Comparison of ENCODE assay signal across 9 cellular contexts in the genomic region with DNA sequence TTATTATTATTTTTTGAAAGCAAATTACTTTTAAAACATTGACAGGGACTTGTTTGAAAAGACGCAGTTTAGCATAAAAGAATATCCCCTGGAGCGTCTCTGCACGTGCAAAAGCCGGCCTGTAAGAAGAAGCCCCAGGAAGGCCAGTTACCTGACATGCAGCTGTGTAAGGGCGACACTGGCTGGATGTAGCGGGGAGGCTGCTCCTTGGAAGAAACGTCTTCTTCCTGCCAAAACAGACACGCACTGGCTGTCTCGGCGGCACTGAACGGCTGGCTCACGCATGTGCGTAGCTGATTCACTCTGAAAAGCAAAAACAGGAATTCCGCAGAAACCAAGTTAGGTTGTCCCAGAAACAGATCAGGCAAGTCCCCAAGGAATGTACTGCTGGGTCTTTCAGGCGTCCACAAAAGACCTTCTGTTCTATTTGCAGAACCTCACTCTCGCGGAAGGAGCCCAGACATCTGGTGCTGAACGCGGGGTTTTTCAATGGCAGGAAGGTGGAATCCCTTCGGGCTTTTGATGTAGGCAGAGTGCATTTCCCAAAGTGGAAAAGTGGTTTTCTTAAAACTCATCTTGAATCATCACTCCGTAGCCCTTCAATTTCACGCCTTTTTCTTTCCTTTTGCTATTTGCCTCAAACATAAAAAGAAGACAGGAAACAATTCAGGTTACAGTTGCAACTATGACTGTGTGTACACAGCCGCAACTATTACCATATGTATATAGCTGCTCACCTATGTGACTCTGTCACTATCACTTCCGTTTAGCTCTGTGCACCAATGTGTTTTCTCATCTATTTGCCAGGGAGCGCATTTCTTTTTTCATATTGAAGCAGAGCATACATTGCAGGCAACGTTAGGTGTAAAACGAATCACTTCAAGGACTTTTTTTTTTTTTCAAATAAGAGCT. TPM values are rescaled to one million over a fixed set of nuclear protein-coding genes. Genes with fewer than 3 reads are reported as not detected.
DNase-seq lines count a peak whose midpoint lies in the region; ATAC-seq, FAIRE-seq and TF ChIP-seq lines count a peak whose summit lies in the region.
"Had no signal": no experiment of that assay in that cellular context is flagged by ENCODE, and none has a peak within 500 bp of the region (broad histone marks: within the 10 kb centered on the region; RNA-seq: fewer than 3 reads in every experiment).

No MANE protein-coding gene starts in this region.

- CTCF ChIA-PET in H1 (lab: Charles Lee; ENCODE audit: partially characterized antibody): no interaction called here
- CTCF ChIA-PET in OCI-LY7 (lab: Charles Lee; ENCODE audit: unreplicated experiment): no interaction called here
- CTCF ChIA-PET in HEK293T (lab: Yijun Ruan, JAX): no interaction called here

- no peak overlapping the region for H4K5ac ChIP-seq in H1 (ENCODE audit: insufficient read length, low read depth, low read length)

- H3K9me3 ChIP-seq in H1 (ENCODE audit: insufficient read depth in 2 of 2, low read depth in 1 of 2, low read length in 1 of 2): peaks cover 0 to 3% of the 10 kb centered on the region in 2 experiments; a peak in 1 of 4 replicates
- no peaks in the 10 kb centered on the region for H3K9me3 ChIP-seq in OCI-LY7 (ENCODE audit: low read length)

- peak overlapping the region; percentile 53; the same call in 1 of the 2 replicates for H2AFZ ChIP-seq in H1 (ENCODE audit: low read length)
- H2AFZ ChIP-seq in OCI-LY7 (ENCODE audit: low read length): no peak overlapping the region

- WGBS in H1 (ENCODE audit: extremely low coverage in 1 of 2, insufficient coverage in 1 of 2, insufficient read length in 1 of 2, insufficient replicate concordance in 2 of 2, low coverage in 1 of 2, low lambda C conversion rate in 2 of 2, missing lambda C conversion rate in 1 of 2), 2 experiments: 83% methylated on average over 26 of the region's 27 CpGs; no CpG with 5 or more reads in 1 of the 2 experiments

- H3K4me1 ChIP-seq in H1 (replicated peaks in 1 of 4; ENCODE audit: control insufficient read depth in 3 of 4, insufficient read depth in 4 of 4, low read length in 3 of 4): peaks cover 0 to 4% (median 0%) of the 10 kb centered on the region in 4 experiments; a peak in 4 of 7 replicates
- no peaks in the 10 kb centered on the region for H3K4me1 ChIP-seq in OCI-LY7 (ENCODE audit: insufficient read depth, low read length, poor library complexity, severe bottlenecking)

- H3K36me3 ChIP-seq in H1 (ENCODE audit: control insufficient read depth in 2 of 4, insufficient read depth in 4 of 4, low read length in 3 of 4): no peaks in the 10 kb centered on the region
- H3K36me3 ChIP-seq in OCI-LY7 (ENCODE audit: insufficient read depth, low read length): no peaks in the 10 kb centered on the region

- no peak overlapping the region for H3K4me3 ChIP-seq in H1 (ENCODE audit: extremely low read depth in 1 of 4, insufficient read depth in 2 of 4, low read depth in 3 of 4, low read length in 4 of 4)
- H3K4me3 ChIP-seq in OCI-LY7 (ENCODE audit: low read depth, low read length, poor library complexity, severe bottlenecking): no peak overlapping the region

- H3K56ac ChIP-seq in H1 (replicated peaks; ENCODE audit: insufficient read length, low read depth, low read length): no peak overlapping the region

- no peaks in the 10 kb centered on the region for H3K79me2 ChIP-seq in H1 (ENCODE audit: control insufficient read depth in 1 of 2, insufficient read depth in 2 of 2, low read length in 2 of 2)
- no peaks in the 10 kb centered on the region for H3K79me2 ChIP-seq in OCI-LY7 (ENCODE audit: insufficient read depth, low read depth, low read length)

- H3K23me2 ChIP-seq in H1 (ENCODE audit: low read depth, low read length): no peaks in the 10 kb centered on the region

- no peak overlapping the region for H2BK15ac ChIP-seq in H1 (ENCODE audit: low read length)

- no peak overlapping the region for H3K9ac ChIP-seq in H1 (replicated peaks in 1 of 4; ENCODE audit: extremely low read depth in 1 of 4, low read depth in 3 of 4, low read length in 3 of 4)

- H3K14ac ChIP-seq in H1 (ENCODE audit: insufficient read length): no peak overlapping the region

- H4K91ac ChIP-seq in H1 (replicated peaks; ENCODE audit: insufficient read length, low read length): no peak overlapping the region

- ATAC-seq in SK-N-SH treated with all-trans-retinoic acid at 6 μM for 48 hours: peak; percentile 78

- peak; percentile 20 for DNase-seq in GM04503 (ENCODE audit: low read depth)
- DNase-seq in H1 (ENCODE audit: low read depth in 1 of 2, low spot score in 2 of 2): no peak
- DNase-seq in pons (ENCODE audit: low spot score): peak; percentile 31
- DNase-seq in OCI-LY7 (ENCODE audit: low spot score): no peak
- no peak for DNase-seq in NOMO-1 treated with dmso at 0.1 percent for 144 hours (lab: John Stamatoyannopoulos, UW; ENCODE audit: unreplicated experiment)
- no peak for DNase-seq in HEK293T (ENCODE audit: extremely low spot score)
- DNase-seq in cerebellar nuclear complex (lab: John Stamatoyannopoulos, UW): no peak

- H4K8ac ChIP-seq in H1 (ENCODE audit: extremely low read depth, insufficient read depth, low read length): no peak overlapping the region

- TF ChIP-seq RAD21 in H1 (IDR thresholded peaks at IDR 0.05 in 1 of 2, conservative IDR thresholded peaks at IDR 0.05 in 1 of 2; ENCODE audit: low read depth in 2 of 2, low read length in 2 of 2): no peak

- TF ChIP-seq POLR2A in H1 (IDR thresholded peaks at IDR 0.05; ENCODE audit: control extremely low read depth in 1 of 2, low read depth in 2 of 2, low read length in 2 of 2): no peak

- H2BK20ac ChIP-seq in H1 (ENCODE audit: low read length): no peak overlapping the region

- POLR2A ChIA-PET in H1 (lab: Charles Lee; ENCODE audit: partially characterized antibody): no interaction called here
- POLR2A ChIA-PET in OCI-LY7 (lab: Charles Lee): no interaction called here
- POLR2A ChIA-PET in HEK293T (lab: Yijun Ruan, JAX): no interaction called here

- no peak overlapping the region for H3K4ac ChIP-seq in H1 (replicated peaks; ENCODE audit: insufficient read length, low read depth, low read length)

- H4K20me1 ChIP-seq in H1 (replicated peaks in 1 of 2; ENCODE audit: control insufficient read depth in 1 of 2, insufficient read depth in 2 of 2, low read length in 2 of 2) (no peaks in the 10 kb centered on the region), OCI-LY7 (ENCODE audit: insufficient read depth, low read length) (no peaks in the 10 kb centered on the region)

- H3K23ac ChIP-seq in H1 (ENCODE audit: insufficient read length): no peak overlapping the region

- no TSS peak for BruUV-seq in OCI-LY7 (replicated peaks; lab: Mats Ljungman, UMichigan)

- TF ChIP-seq EP300 in H1 (IDR thresholded peaks at IDR 0.05; ENCODE audit: borderline replicate concordance in 1 of 2, low read depth in 2 of 2, low read length in 2 of 2): no peak

- H2AK5ac ChIP-seq in H1 (ENCODE audit: low read depth, low read length): no peak overlapping the region

- H3K27ac ChIP-seq in H1 (ENCODE audit: low read depth, low read length) (no peak overlapping the region), OCI-LY7 (ENCODE audit: low read depth, low read length, poor library complexity, severe bottlenecking) (no peak overlapping the region)

- H3K27me3 ChIP-seq in H1 (replicated peaks in 1 of 4; ENCODE audit: control insufficient read depth in 3 of 4, extremely low read depth in 1 of 4, insufficient read depth in 3 of 4, low read length in 3 of 4): no peaks in the 10 kb centered on the region

- no peak overlapping the region for H3K18ac ChIP-seq in H1 (ENCODE audit: extremely low read depth, low read length)

- TF ChIP-seq CTCF in H1 (IDR thresholded peaks at IDR 0.05; ENCODE audit: control extremely low read depth in 1 of 3, insufficient read depth in 1 of 3, low read depth in 1 of 3, low read length in 3 of 3) (no peak), OCI-LY7 (conservative IDR thresholded peaks at IDR 0.05; ENCODE audit: low read length) (no peak)

- no peak overlapping the region for H3K4me2 ChIP-seq in H1 (ENCODE audit: insufficient read depth in 1 of 2, low read depth in 2 of 2, low read length in 2 of 2)
- H3K4me2 ChIP-seq in OCI-LY7 (ENCODE audit: low read length): no peak overlapping the region

- no peak for FAIRE-seq in H1 (lab: Jason Lieb, UNC)
- FAIRE-seq: islet of Langerhans had no signal

- no peak overlapping the region for H2BK12ac ChIP-seq in H1 (ENCODE audit: low read depth, low read length)

- no peaks in the 10 kb centered on the region for H3K79me1 ChIP-seq in H1 (ENCODE audit: low read depth, low read length)

- H3K9me2 ChIP-seq in OCI-LY7 (ENCODE audit: insufficient read depth, low read length): no peaks in the 10 kb centered on the region

- intact Hi-C loops in OCI-LY7 (cut with micrococcal nuclease; ENCODE audit: unreplicated experiment): no loop called here

- H2BK120ac ChIP-seq in H1 (replicated peaks; ENCODE audit: low read depth, low read length): no peak overlapping the region

- no peak overlapping the region for H2BK5ac ChIP-seq in H1 (ENCODE audit: low read depth, low read length)

TF ChIP-seq in SK-N-SH treated with all-trans-retinoic acid at 6 μM for 48 hours, 23 proteins besides CTCF, POLR2A, EP300 and RAD21 (continues in another document):
- TF ChIP-seq ZNF70 (CRISPR knock-in tag; IDR thresholded peaks at IDR 0.05): no peak

TF ChIP-seq in HEK293T, 16 proteins besides CTCF, POLR2A, EP300 and RAD21 (continues in another document):
- TF ChIP-seq BHLHE40 (IDR thresholded peaks at IDR 0.05; ENCODE audit: borderline replicate concordance): no peak

RNA-seq across cellular contexts. Expression of gene ARSH, which starts 38.1 kb away (rescaled TPM):
- total RNA-seq in H1 (2021; fragmentation: NEBNext Ultra II Directional; extraction: Animal tissue kit (Norgen Biotek cat#: 25700)): not detected in 2 replicates
- not detected in 2 replicates for polyA plus RNA-seq in H1 (2011; rRNA removed)
- polyA plus RNA-seq in H1 (2011; cell fraction: cytosol; rRNA removed): not detected
- polyA plus RNA-seq in H1 (2011; cell fraction: nucleus; rRNA removed): not detected
- polyA plus RNA-seq in H1 (2012, experiment 1 of 2): not detected in 4 replicates
- polyA plus RNA-seq in H1 (2012, experiment 2 of 2): not detected
- polyA plus RNA-seq in H1 (2013, experiment 1 of 2): not detected
- not detected for polyA plus RNA-seq in H1 (2013, experiment 2 of 2)
- not detected in 2 replicates for polyA minus RNA-seq in H1 (2011; rRNA and poly(A)+ RNA removed)
- polyA minus RNA-seq in H1 (2011; cell fraction: cytosol; rRNA and poly(A)+ RNA removed): not detected
- not detected for polyA minus RNA-seq in H1 (2011; cell fraction: nucleus; rRNA and poly(A)+ RNA removed)
- total RNA-seq in OCI-LY7 (2014; rRNA removed; shearing (Covaris generic)): not detected in 2 replicates
- not detected in 2 replicates for total RNA-seq in OCI-LY7 (2022)

RNA-seq across cellular contexts. Expression of gene ARSD, which starts 39.1 kb away (rescaled TPM):
- total RNA-seq in H1 (2021; fragmentation: NEBNext Ultra II Directional; extraction: Animal tissue kit (Norgen Biotek cat#: 25700)): 3.2 and 3.4 TPM in 2 replicates
- polyA plus RNA-seq in H1 (2011; rRNA removed): 1.8 and 3.5 TPM in 2 replicates
- 2.4 TPM for polyA plus RNA-seq in H1 (2011; cell fraction: cytosol; rRNA removed)
- 3.8 TPM for polyA plus RNA-seq in H1 (2011; cell fraction: nucleus; rRNA removed)
- polyA plus RNA-seq in H1 (2012, experiment 1 of 2): 2.2 to 2.5 TPM (median 2.3 TPM) in 4 replicates
- polyA plus RNA-seq in H1 (2012, experiment 2 of 2): 2.2 TPM
- 3.9 TPM for polyA plus RNA-seq in H1 (2013, experiment 1 of 2)
- 3.7 TPM for polyA plus RNA-seq in H1 (2013, experiment 2 of 2)
- 2.9 and 4.5 TPM in 2 replicates for polyA minus RNA-seq in H1 (2011; rRNA and poly(A)+ RNA removed)
- 3.4 TPM for polyA minus RNA-seq in H1 (2011; cell fraction: cytosol; rRNA and poly(A)+ RNA removed)
- 2.1 TPM for polyA minus RNA-seq in H1 (2011; cell fraction: nucleus; rRNA and poly(A)+ RNA removed)
- not detected in 2 replicates for total RNA-seq in OCI-LY7 (2014; rRNA removed; shearing (Covaris generic))
- not detected in 2 replicates for total RNA-seq in OCI-LY7 (2022)

Comparison
In these comparisons a context has a peak if more than half of its experiments do, and no peak if none do; other contexts are left out.
1. DNase-seq: peak in GM04503 (single experiment) and pons (single experiment); none in H1 (0 of 2), OCI-LY7 (single experiment), NOMO-1 treated with dmso at 0.1 percent for 144 hours (single experiment), HEK293T (single experiment) and cerebellar nuclear complex (0 of 2).